Comparison of ENCODE assay signal across 7 cellular contexts in genomic region chr2:111647359-111647758, GRCh38.
"Had no signal": no experiment of that assay in that cellular context is flagged by ENCODE, and none has a peak within 500 bp of the region (broad histone marks: within the 10 kb centered on the region; RNA-seq: fewer than 3 reads in every experiment).

No MANE protein-coding gene starts in this region.

- ATAC-seq: HepG2 had no signal

- H3K27ac ChIP-seq: HL-60, KMS-11 had no signal

- DNase-seq: IMR-90, KBM-7, KG1 had no signal

- H3K4me2 ChIP-seq: KMS-11 had no signal

- H3K9ac ChIP-seq: KMS-11 had no signal

- FAIRE-seq: HepG2, HTR-8/SVneo had no signal
